Comparison of ENCODE assay signal across 18 cellular contexts in genomic region chr11:103532133-103532788, GRCh38.
A peak's percentile ranks its signal among the peaks of the same experiment; 100 is the strongest.
DNase-seq lines count a peak whose midpoint lies in the region; ATAC-seq and TF ChIP-seq lines count a peak whose summit lies in the region.
"Had no signal": no experiment of that assay in that cellular context is flagged by ENCODE, and none has a peak within 500 bp of the region (broad histone marks: within the 10 kb centered on the region; RNA-seq: fewer than 3 reads in every experiment).

No MANE protein-coding gene starts in this region.

- CTCF ChIA-PET in HEK293 (lab: Yijun Ruan, JAX): no interaction called here
- CTCF ChIA-PET in activated CD4-positive, alpha-beta T cell treated with anti-CD3 and anti-CD28 coated beads, Interleukin-2, amount 10 ng/mL, durations not matched to agents 7 days and 5 days (lab: Charles Lee): no interaction called here

- H3K27ac ChIP-seq in HEK293 (ENCODE audit: extremely low read depth, low read depth, low read length) (no peak overlapping the region), foreskin keratinocyte (no peak overlapping the region), dorsolateral prefrontal cortex (no peak overlapping the region)
- H3K27ac ChIP-seq: adrenal gland, HL-60, Peyer's patch, thyroid gland had no signal

- ATAC-seq in foreskin keratinocyte (peak; percentile 60), HG03521 (IDR thresholded peaks at IDR 0.05; ENCODE audit: unreplicated experiment) (no peak)
- ATAC-seq: sciatic nerve had no signal

- H3K4me3 ChIP-seq in HEK293 (ENCODE audit: low read depth, low read length) (no peak overlapping the region), dorsolateral prefrontal cortex (no peak overlapping the region)
- H3K4me3 ChIP-seq: adrenal gland, Peyer's patch, thyroid gland had no signal

- no peak overlapping the region for H3K27ac Mint-ChIP-seq in activated CD4-positive, alpha-beta T cell treated with anti-CD3 and anti-CD28 coated beads, Interleukin-2, amount 10 ng/mL, durations not matched to agents 7 days and 5 days
- H3K27ac Mint-ChIP-seq: endodermal cell had no signal

- peak; percentile 75 for DNase-seq in A172 (ENCODE audit: low spot score)
- peak; percentile 50 for DNase-seq in amniotic epithelial cell (ENCODE audit: low read depth)
- DNase-seq in foreskin keratinocyte: peak; percentile 59 to 79
- DNase-seq in putamen (ENCODE audit: low spot score): no peak
- DNase-seq in activated CD4-positive, alpha-beta T cell treated with anti-CD3 and anti-CD28 coated beads, Interleukin-2, amount 10 ng/mL, durations not matched to agents 7 days and 5 days: no peak
- no peak for DNase-seq in dorsolateral prefrontal cortex
- DNase-seq: adrenal gland, AML-193, DND-41, endodermal cell, NCI-H1048, NCI-H2227 treated with DMSO at 0.1 percent for 48 hours, Peyer's patch, thyroid gland had no signal

- intact Hi-C loops in dorsolateral prefrontal cortex (cut with DNase I): no loop called here

- H3K27me3 ChIP-seq in foreskin keratinocyte: no peaks in the 10 kb centered on the region
- H3K27me3 ChIP-seq in dorsolateral prefrontal cortex: peaks cover 0 to 16% (median 0%) of the 10 kb centered on the region in 45 donors
- H3K27me3 ChIP-seq: adrenal gland, Peyer's patch, thyroid gland had no signal

- no peaks in the 10 kb centered on the region for H3K36me3 Mint-ChIP-seq in activated CD4-positive, alpha-beta T cell treated with anti-CD3 and anti-CD28 coated beads, Interleukin-2, amount 10 ng/mL, durations not matched to agents 7 days and 5 days (ENCODE audit: low read depth)

- POLR2A ChIA-PET in HEK293 (lab: Yijun Ruan, JAX): no interaction called here
- POLR2A ChIA-PET in activated CD4-positive, alpha-beta T cell treated with anti-CD3 and anti-CD28 coated beads, Interleukin-2, amount 10 ng/mL, durations not matched to agents 7 days and 5 days (lab: Charles Lee): no interaction called here

- no peaks in the 10 kb centered on the region for H3K36me3 ChIP-seq in HEK293 (ENCODE audit: control insufficient read depth in 2 of 2, insufficient read depth in 1 of 2, low read length in 2 of 2)
- H3K36me3 ChIP-seq: adrenal gland, Peyer's patch, thyroid gland had no signal

- H3K4me1 Mint-ChIP-seq in activated CD4-positive, alpha-beta T cell treated with anti-CD3 and anti-CD28 coated beads, Interleukin-2, amount 10 ng/mL, durations not matched to agents 7 days and 5 days: no peaks in the 10 kb centered on the region

- H3K4me1 ChIP-seq in HEK293 (ENCODE audit: control insufficient read depth, insufficient read depth, low read length) (no peaks in the 10 kb centered on the region), foreskin keratinocyte (peaks cover 29% of the 10 kb centered on the region)
- H3K4me1 ChIP-seq: Peyer's patch, thyroid gland had no signal

- H3K27me3 Mint-ChIP-seq in activated CD4-positive, alpha-beta T cell treated with anti-CD3 and anti-CD28 coated beads, Interleukin-2, amount 10 ng/mL, durations not matched to agents 7 days and 5 days: peaks cover 2% of the 10 kb centered on the region

- H3K9me3 ChIP-seq in HEK293 (ENCODE audit: control insufficient read depth, insufficient read depth, low read depth, low read length): no peaks in the 10 kb centered on the region
- H3K9me3 ChIP-seq: adrenal gland, Peyer's patch, thyroid gland had no signal

- H3K4me3 Mint-ChIP-seq in activated CD4-positive, alpha-beta T cell treated with anti-CD3 and anti-CD28 coated beads, Interleukin-2, amount 10 ng/mL, durations not matched to agents 7 days and 5 days: no peak overlapping the region
- H3K4me3 Mint-ChIP-seq: endodermal cell had no signal

- no peak for TF ChIP-seq CTCF in HEK293 (tag by site-specific recombination; IDR thresholded peaks at IDR 0.05)
- TF ChIP-seq CTCF in foreskin keratinocyte (conservative IDR thresholded peaks at IDR 0.05): no peak
- TF ChIP-seq CTCF in dorsolateral prefrontal cortex (IDR thresholded peaks at IDR 0.05 in 54 of 56, conservative IDR thresholded peaks at IDR 0.05 in 2 of 56; ENCODE audit: low read depth in 1 of 56, partially characterized antibody in 56 of 56): no peak

- H3K9me3 Mint-ChIP-seq in activated CD4-positive, alpha-beta T cell treated with anti-CD3 and anti-CD28 coated beads, Interleukin-2, amount 10 ng/mL, durations not matched to agents 7 days and 5 days: no peaks in the 10 kb centered on the region
- H3K9me3 Mint-ChIP-seq: endodermal cell had no signal

TF ChIP-seq in HEK293, 187 proteins besides CTCF, POLR2A, EP300 and RAD21:
- TF ChIP-seq KLF9 (tag by site-specific recombination; IDR thresholded peaks at IDR 0.05; ENCODE audit: low read depth) (no peak), PRDM10 (tag by site-specific recombination; IDR thresholded peaks at IDR 0.05) (0 out of 2 replicates have a peak, but pooled peaks have one; percentile 19)

Comparison
In these comparisons a context has a peak if more than half of its experiments do, and no peak if none do; other contexts are left out.
1. DNase-seq: peak in A172 (single experiment), amniotic epithelial cell (single experiment) and foreskin keratinocyte (2 of 2); none in putamen (single experiment), activated CD4-positive, alpha-beta T cell treated with anti-CD3 and anti-CD28 coated beads, Interleukin-2, amount 10 ng/mL, durations not matched to agents 7 days and 5 days (single experiment) and dorsolateral prefrontal cortex (0 of 10).